In genomic region chr1:26031903-26032220, GRCh38 we compare ENCODE assay signal across 32 cellular contexts. TPM values are rescaled to one million over a fixed set of nuclear protein-coding genes. Genes with fewer than 3 reads are reported as not detected.
"Had no signal": no experiment of that assay in that cellular context is flagged by ENCODE, and none has a peak within 500 bp of the region (broad histone marks: within the 10 kb centered on the region; RNA-seq: fewer than 3 reads in every experiment).

No MANE protein-coding gene starts in this region.

- H3K27ac Mint-ChIP-seq: activated CD4-positive, alpha-beta T cell treated with anti-CD3 and anti-CD28 coated beads, Interleukin-2, amount 10 ng/mL, durations not matched to agents 24 days and 14 days; activated CD8-positive, alpha-beta T cell treated with anti-CD3 and anti-CD28 coated beads for 36 hours; activated naive CD8-positive, alpha-beta T cell treated with anti-CD3 and anti-CD28 coated beads for 36 hours; activated T-cell treated with anti-CD3 and anti-CD28 coated beads, Interleukin-2, amount 50 U/mL, for 72 hours; activated T-helper 17 cell treated with anti-CD3 and anti-CD28 coated beads, Interleukin-2, amount 50 U/mL, for 72 hours had no signal

- H3K9me3 Mint-ChIP-seq: activated CD4-positive, alpha-beta T cell treated with anti-CD3 and anti-CD28 coated beads, Interleukin-2, amount 10 ng/mL, durations not matched to agents 24 days and 14 days; activated CD8-positive, alpha-beta T cell treated with anti-CD3 and anti-CD28 coated beads for 36 hours; activated naive CD8-positive, alpha-beta T cell treated with anti-CD3 and anti-CD28 coated beads for 36 hours; activated T-cell treated with anti-CD3 and anti-CD28 coated beads, Interleukin-2, amount 50 U/mL, for 72 hours; activated T-helper 17 cell treated with anti-CD3 and anti-CD28 coated beads, Interleukin-2, amount 50 U/mL, for 72 hours had no signal

- H3K27me3 Mint-ChIP-seq: activated CD8-positive, alpha-beta T cell treated with anti-CD3 and anti-CD28 coated beads for 36 hours; activated naive CD8-positive, alpha-beta T cell treated with anti-CD3 and anti-CD28 coated beads for 36 hours had no signal

- ATAC-seq: activated CD8-positive, alpha-beta T cell treated with anti-CD3 and anti-CD28 coated beads for 36 hours; activated T-cell treated with anti-CD3 and anti-CD28 coated beads, Interleukin-2, amount 50 U/mL, for 72 hours; activated T-helper 17 cell treated with anti-CD3 and anti-CD28 coated beads, Interleukin-2, amount 50 U/mL, for 72 hours; Panc1 had no signal

- H3K4me3 Mint-ChIP-seq: activated CD4-positive, alpha-beta T cell treated with anti-CD3 and anti-CD28 coated beads, Interleukin-2, amount 10 ng/mL, durations not matched to agents 24 days and 14 days; activated CD8-positive, alpha-beta T cell treated with anti-CD3 and anti-CD28 coated beads for 36 hours; activated naive CD8-positive, alpha-beta T cell treated with anti-CD3 and anti-CD28 coated beads for 36 hours; activated T-cell treated with anti-CD3 and anti-CD28 coated beads, Interleukin-2, amount 50 U/mL, for 72 hours; activated T-helper 17 cell treated with anti-CD3 and anti-CD28 coated beads, Interleukin-2, amount 50 U/mL, for 72 hours had no signal

- DNase-seq: activated CD4-positive, alpha-beta T cell treated with anti-CD3 and anti-CD28 coated beads, Interleukin-2, amount 10 ng/mL, durations not matched to agents 24 days and 14 days; activated CD4-positive, alpha-beta T cell treated with anti-CD3 and anti-CD28 coated beads, Interleukin-2, amount 50 U/mL, for 4 hours; activated CD8-positive, alpha-beta T cell treated with anti-CD3 and anti-CD28 coated beads for 36 hours; activated effector memory CD4-positive, alpha-beta T cell treated with anti-CD3 and anti-CD28 coated beads, Interleukin-2, amount 50 U/mL, for 16 hours; activated naive CD4-positive, alpha-beta T cell; activated naive CD4-positive, alpha-beta T cell treated with anti-CD3 and anti-CD28 coated beads, Interleukin-2, amount 50 U/mL, for 16 hours; activated naive CD8-positive, alpha-beta T cell treated with anti-CD3 and anti-CD28 coated beads for 36 hours; activated T-cell treated with anti-CD3 and anti-CD28 coated beads, Interleukin-2, amount 50 U/mL, for 1 hour; activated T-cell treated with anti-CD3 and anti-CD28 coated beads, Interleukin-2, amount 50 U/mL, for 72 hours; amygdala; Karpas-422; KBM-7; NCI-H1105; NCI-H1417 treated with DMSO at 0.1 percent for 48 hours; NCI-H187 treated with DMSO at 0.1 percent for 48 hours; NCI-H2081 treated with DMSO at 0.1 percent for 48 hours; NCI-H345; NCI-H526 treated with DMSO at 0.1 percent for 48 hours; NCI-H774; SHP77; SJCRH30; T1000; WERI-Rb-1 had no signal

- H3K36me3 Mint-ChIP-seq: activated naive CD8-positive, alpha-beta T cell treated with anti-CD3 and anti-CD28 coated beads for 36 hours had no signal

RNA-seq across cellular contexts. Expression of gene EXTL1, which starts 10.3 kb away (rescaled TPM):
- total RNA-seq: activated CD4-positive, alpha-beta T cell treated with anti-CD3 and anti-CD28 coated beads, Interleukin-2, amount 10 ng/mL, durations not matched to agents 24 days and 14 days; activated CD8-positive, alpha-beta memory T cell treated with anti-CD3 and anti-CD28 coated beads for 36 hours; activated CD8-positive, alpha-beta T cell treated with anti-CD3 and anti-CD28 coated beads for 36 hours; activated naive CD8-positive, alpha-beta T cell treated with anti-CD3 and anti-CD28 coated beads for 36 hours; activated T-cell treated with anti-CD3 and anti-CD28 coated beads, Interleukin-2, amount 50 U/mL, for 72 hours; activated T-helper 17 cell treated with anti-CD3 and anti-CD28 coated beads, Interleukin-2, amount 50 U/mL, for 72 hours; MCF 10A; T-helper 1 cell treated with Interleukin-12 subunit alpha and Interleukin-12 subunit beta and Interleukin-4 antibody, amounts not matched to agents 30 ng/mL and 1 ng/mL, for 36 hours; T-helper 2 cell treated with Interferon-gamma antibody and Interleukin-4, amounts not matched to agents 100 ng/mL and 5 ng/mL, for 36 hours had no signal

RNA-seq across cellular contexts. Expression of gene SLC30A2, which starts 14.1 kb away (rescaled TPM):
- total RNA-seq: activated CD4-positive, alpha-beta T cell treated with anti-CD3 and anti-CD28 coated beads, Interleukin-2, amount 10 ng/mL, durations not matched to agents 24 days and 14 days; activated CD8-positive, alpha-beta memory T cell treated with anti-CD3 and anti-CD28 coated beads for 36 hours; activated CD8-positive, alpha-beta T cell treated with anti-CD3 and anti-CD28 coated beads for 36 hours; activated naive CD8-positive, alpha-beta T cell treated with anti-CD3 and anti-CD28 coated beads for 36 hours; activated T-cell treated with anti-CD3 and anti-CD28 coated beads, Interleukin-2, amount 50 U/mL, for 72 hours; activated T-helper 17 cell treated with anti-CD3 and anti-CD28 coated beads, Interleukin-2, amount 50 U/mL, for 72 hours; ascending aorta; MCF 10A; NCI-H460; RPMI7951; T-helper 1 cell treated with Interleukin-12 subunit alpha and Interleukin-12 subunit beta and Interleukin-4 antibody, amounts not matched to agents 30 ng/mL and 1 ng/mL, for 36 hours; T-helper 2 cell treated with Interferon-gamma antibody and Interleukin-4, amounts not matched to agents 100 ng/mL and 5 ng/mL, for 36 hours had no signal

RNA-seq across cellular contexts. Expression of gene TRIM63, which starts 35.6 kb away (rescaled TPM):
- total RNA-seq: activated CD4-positive, alpha-beta T cell treated with anti-CD3 and anti-CD28 coated beads, Interleukin-2, amount 10 ng/mL, durations not matched to agents 24 days and 14 days; activated CD8-positive, alpha-beta memory T cell treated with anti-CD3 and anti-CD28 coated beads for 36 hours; activated naive CD8-positive, alpha-beta T cell treated with anti-CD3 and anti-CD28 coated beads for 36 hours; activated T-helper 17 cell treated with anti-CD3 and anti-CD28 coated beads, Interleukin-2, amount 50 U/mL, for 72 hours; ascending aorta; MCF 10A; NCI-H460; SJCRH30; T-helper 1 cell treated with Interleukin-12 subunit alpha and Interleukin-12 subunit beta and Interleukin-4 antibody, amounts not matched to agents 30 ng/mL and 1 ng/mL, for 36 hours; T-helper 2 cell treated with Interferon-gamma antibody and Interleukin-4, amounts not matched to agents 100 ng/mL and 5 ng/mL, for 36 hours had no signal
